ENCODE assay signal across 31 cellular contexts in the genomic region with DNA sequence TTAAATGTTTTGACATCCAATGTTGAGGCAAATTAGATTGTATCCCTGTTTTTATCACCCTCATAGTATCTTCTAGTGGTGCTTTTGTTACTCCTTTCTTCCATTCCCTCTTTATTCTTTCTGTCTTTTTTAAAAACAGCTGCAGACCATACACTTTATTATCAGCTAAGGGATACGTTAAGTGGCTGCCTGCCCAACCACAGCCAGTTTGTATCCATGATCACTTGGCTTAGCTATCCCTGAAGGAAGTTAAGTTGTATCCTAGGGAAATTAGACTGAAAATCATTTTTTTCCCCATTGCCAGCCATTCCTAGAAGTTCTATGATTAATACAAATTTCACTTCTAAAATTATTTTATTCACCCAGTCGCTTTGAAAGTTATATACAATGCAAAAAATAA.
DNase-seq lines count a peak whose midpoint lies in the region; ATAC-seq and TF ChIP-seq lines count a peak whose summit lies in the region.
"Had no signal": no experiment of that assay in that cellular context is flagged by ENCODE, and none has a peak within 500 bp of the region (broad histone marks: within the 10 kb centered on the region; RNA-seq: fewer than 3 reads in every experiment).

No MANE protein-coding gene starts in this region.

- no peaks in the 10 kb centered on the region for H3K9me3 ChIP-seq in smooth muscle cell (replicated peaks; ENCODE audit: low read depth)
- no peaks in the 10 kb centered on the region for H3K9me3 ChIP-seq in sigmoid colon
- H3K9me3 ChIP-seq: Caco-2, left lung, upper lobe of left lung had no signal

- no peak for TF ChIP-seq POLR2A in sigmoid colon (IDR thresholded peaks at IDR 0.05)

- H3K79me2 ChIP-seq in smooth muscle cell (ENCODE audit: low read depth), result no peaks in the 10 kb centered on the region

- no peaks in the 10 kb centered on the region for H3K36me3 ChIP-seq in smooth muscle cell (ENCODE audit: low read depth)
- H3K36me3 ChIP-seq in sigmoid colon, result no peaks in the 10 kb centered on the region
- H3K36me3 ChIP-seq: left lung, pancreas, upper lobe of left lung, WERI-Rb-1 had no signal

- peak overlapping the region; percentile 32 for H3K4me2 ChIP-seq in smooth muscle cell

- no peak overlapping the region for H2AFZ ChIP-seq in smooth muscle cell (ENCODE audit: low read depth)
- H2AFZ ChIP-seq: GM23248 had no signal

- peak; percentile 74 for DNase-seq in LHCN-M2 (ENCODE audit: low read depth)
- peak; percentile 60 for DNase-seq in astrocyte of the hippocampus (ENCODE audit: low read depth, low spot score)
- DNase-seq in fibroblast of pulmonary artery (ENCODE audit: low read depth), result peak; percentile 89
- DNase-seq in smooth muscle cell (lab: John Stamatoyannopoulos, UW; ENCODE audit: unreplicated experiment), result no peak
- no peak for DNase-seq in sigmoid colon
- DNase-seq: activated CD4-positive, alpha-beta T cell treated with anti-CD3 and anti-CD28 coated beads for 48 hours; activated CD8-positive, alpha-beta memory T cell treated with anti-CD3 and anti-CD28 coated beads for 24 hours; activated T-cell treated with anti-CD3 and anti-CD28 coated beads for 4 hours; aorta; Caco-2; central memory CD4-positive, alpha-beta T cell; dermis blood vessel endothelial cell; endodermal cell; GDM1; glutamatergic neuron; GM23248; HFFc6; mesendoderm; MM.1S; NCI-H2029 treated with DMSO at 0.1 percent for 48 hours; NCI-H69; pancreas; small intestine; stimulated activated naive CD4-positive, alpha-beta T cell; T1000; upper lobe of left lung; WERI-Rb-1 had no signal

- ATAC-seq in GM21447 (IDR thresholded peaks at IDR 0.05; ENCODE audit: unreplicated experiment) (no peak), GM21717 (IDR thresholded peaks at IDR 0.05; ENCODE audit: unreplicated experiment) (no peak)
- ATAC-seq: esophagus mucosa, left lung, pancreas had no signal

- 51% methylated on average over 2 of the region's 2 CpGs for WGBS in smooth muscle cell (ENCODE audit: low lambda C conversion rate)
- 46 to 59% methylated on average over 2 of the region's 2 CpGs for WGBS in sigmoid colon, 2 donors

- peaks cover 10% of the 10 kb centered on the region for H3F3A ChIP-seq in smooth muscle cell (ENCODE audit: low read depth)

- intact Hi-C loops in sigmoid colon (cut with DNase I), result no loop called here

- H3K4me3 ChIP-seq in fibroblast of pulmonary artery (replicated peaks; ENCODE audit: low read depth, low read length), result no peak overlapping the region
- H3K4me3 ChIP-seq in smooth muscle cell, result no peak overlapping the region
- no peak overlapping the region for H3K4me3 ChIP-seq in sigmoid colon
- H3K4me3 ChIP-seq: GM23248, left lung, pancreas, upper lobe of left lung had no signal

- peak overlapping the region; percentile 14 for H3K27ac ChIP-seq in smooth muscle cell (ENCODE audit: low read depth)
- no peak overlapping the region for H3K27ac ChIP-seq in sigmoid colon
- H3K27ac ChIP-seq: GM23248, left lung, pancreas, upper lobe of left lung, WERI-Rb-1 had no signal

- H3K27me3 ChIP-seq in smooth muscle cell (ENCODE audit: low read depth) (no peaks in the 10 kb centered on the region), sigmoid colon (no peaks in the 10 kb centered on the region)
- H3K27me3 ChIP-seq: left lung, pancreas, upper lobe of left lung had no signal

- H4K20me1 ChIP-seq in smooth muscle cell (ENCODE audit: low read depth), result no peaks in the 10 kb centered on the region

- H3K4me1 ChIP-seq in smooth muscle cell (ENCODE audit: low read depth) (peaks cover 25% of the 10 kb centered on the region), sigmoid colon (peaks cover 0 to 16% (median 9%) of the 10 kb centered on the region in 4 donors)
- H3K4me1 ChIP-seq: Caco-2, left lung, pancreas, upper lobe of left lung had no signal

- no peak overlapping the region for H3K9ac ChIP-seq in smooth muscle cell (ENCODE audit: low read depth)
- H3K9ac ChIP-seq: GM23248 had no signal

- no peak for TF ChIP-seq EP300 in sigmoid colon (IDR thresholded peaks at IDR 0.05)

- TF ChIP-seq CTCF in fibroblast of pulmonary artery (IDR thresholded peaks at IDR 0.05; ENCODE audit: low read length, missing control alignments), result no peak
- no peak for TF ChIP-seq CTCF in smooth muscle cell (IDR thresholded peaks at IDR 0.05; ENCODE audit: borderline replicate concordance, insufficient read depth, poor library complexity, severe bottlenecking)
- no peak for TF ChIP-seq CTCF in sigmoid colon (IDR thresholded peaks at IDR 0.05)

Comparison
In these comparisons a context has a peak if more than half of its experiments do, and no peak if none do; other contexts are left out.
1. DNase-seq: peak in LHCN-M2 (single experiment), astrocyte of the hippocampus (single experiment) and fibroblast of pulmonary artery (single experiment); none in smooth muscle cell (single experiment) and sigmoid colon (single experiment).